Comparison of ENCODE assay signal across 9 cellular contexts in the genomic region with DNA sequence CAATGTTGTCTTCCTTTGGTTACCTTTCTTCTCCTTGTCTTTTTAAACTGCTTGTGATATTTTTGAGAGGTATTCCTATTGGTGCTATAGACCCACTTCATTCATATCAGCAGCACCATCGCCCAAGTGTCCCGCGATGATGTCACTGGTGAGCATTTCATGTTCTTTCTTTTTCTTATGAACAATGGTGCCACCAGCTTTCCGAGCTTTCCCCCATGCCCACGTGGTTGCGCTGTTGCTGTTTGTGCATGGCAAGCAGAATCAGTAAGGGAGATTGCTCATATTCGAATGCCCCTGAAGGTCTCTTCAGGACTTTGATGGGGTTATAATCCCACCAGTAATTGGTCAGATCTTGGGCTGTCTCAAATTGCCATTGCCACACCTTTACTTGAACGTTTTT.
DNase-seq lines count a peak whose midpoint lies in the region; ATAC-seq, FAIRE-seq and TF ChIP-seq lines count a peak whose summit lies in the region.
"Had no signal": no experiment of that assay in that cellular context is flagged by ENCODE, and none has a peak within 500 bp of the region (broad histone marks: within the 10 kb centered on the region; RNA-seq: fewer than 3 reads in every experiment).

No MANE protein-coding gene starts in this region.

- 37% methylated on average over 8 of the region's 8 CpGs for WGBS in HepG2 (ENCODE audit: low lambda C conversion rate)
- WGBS in gastroesophageal sphincter (ENCODE audit: low coverage in 1 of 2), 2 donors, result 9% methylated on average over 8 of the region's 8 CpGs; no CpG with 5 or more reads in 1 of the 2 donors

- intact Hi-C loops in HepG2 (cut with micrococcal nuclease; ENCODE audit: unreplicated experiment), result loop anchor here (5.0 kb wide), 1 partner anchor 328 kb away; no protein-coding TSS in a partner anchor

- TF ChIP-seq EP300 in HepG2 (IDR thresholded peaks at IDR 0.05; ENCODE audit: low read depth in 2 of 2, low read length in 2 of 2) (no peak), HepG2 (CRISPR knock-in tag; IDR thresholded peaks at IDR 0.05; ENCODE audit: borderline replicate concordance) (no peak), gastroesophageal sphincter (IDR thresholded peaks at IDR 0.05) (no peak)

- H3K27ac ChIP-seq in HepG2 (ENCODE audit: extremely low read length, insufficient read depth, low read length) (no peak overlapping the region), osteoblast (ENCODE audit: low read depth, low read length) (no peak overlapping the region), gastroesophageal sphincter (no peak overlapping the region)

- no peaks in the 10 kb centered on the region for H3K9me3 ChIP-seq in HepG2 (ENCODE audit: low read length)
- no peaks in the 10 kb centered on the region for H3K9me3 ChIP-seq in osteoblast (ENCODE audit: low read depth, low read length)
- no peaks in the 10 kb centered on the region for H3K9me3 ChIP-seq in gastroesophageal sphincter

- no peak for TF ChIP-seq RAD21 in HepG2 (CRISPR knock-in tag; IDR thresholded peaks at IDR 0.05)

- H3K4me1 ChIP-seq in HepG2 (ENCODE audit: insufficient read depth, low read length) (no peaks in the 10 kb centered on the region), osteoblast (ENCODE audit: insufficient read depth, low read length) (no peaks in the 10 kb centered on the region), gastroesophageal sphincter (no peaks in the 10 kb centered on the region)

- peak; percentile 51 for TF ChIP-seq CTCF in BJ (IDR thresholded peaks at IDR 0.05; ENCODE audit: insufficient read depth, low read depth, low read length)
- peak; percentile 42 for TF ChIP-seq CTCF in HepG2 (CRISPR knock-in tag; IDR thresholded peaks at IDR 0.05)
- TF ChIP-seq CTCF in osteoblast (IDR thresholded peaks at IDR 0.05; ENCODE audit: extremely low read depth, low read depth, low read length), result no peak
- no peak for TF ChIP-seq CTCF in gastroesophageal sphincter (IDR thresholded peaks at IDR 0.05)

- in situ Hi-C loops in HepG2 (cut with HindIII; ENCODE audit: extremely low pct_ligation_motif_present, low pct_unique_long_range_greater_than_20kb), result loop anchor here (10.0 to 25.0 kb wide), 2 partner anchors 145 to 858 kb away; no protein-coding TSS in a partner anchor

- H3K9me3 Mint-ChIP-seq in activated CD8-positive, alpha-beta T cell treated with anti-CD3 and anti-CD28 coated beads, Interleukin-2, amount 10 ng/mL, durations not matched to agents 7 days and 5 days (ENCODE audit: insufficient read depth), result peaks cover 1% of the 10 kb centered on the region
- H3K9me3 Mint-ChIP-seq: activated naive CD4-positive, alpha-beta T cell treated with anti-CD3 and anti-CD28 coated beads, Interleukin-2, amount 50 U/mL, for 72 hours had no signal

- no peaks in the 10 kb centered on the region for H3K27me3 Mint-ChIP-seq in activated CD8-positive, alpha-beta T cell treated with anti-CD3 and anti-CD28 coated beads, Interleukin-2, amount 10 ng/mL, durations not matched to agents 7 days and 5 days (ENCODE audit: low read depth)

- H3K4me1 Mint-ChIP-seq in activated CD8-positive, alpha-beta T cell treated with anti-CD3 and anti-CD28 coated beads, Interleukin-2, amount 10 ng/mL, durations not matched to agents 7 days and 5 days (ENCODE audit: low read depth), result peaks cover 3% of the 10 kb centered on the region

- H3K36me3 ChIP-seq in BJ (ENCODE audit: control insufficient read depth, insufficient read depth, low read length) (no peaks in the 10 kb centered on the region), HepG2 (replicated peaks in 1 of 2; ENCODE audit: control insufficient read depth in 1 of 2, insufficient read depth in 2 of 2, low read length in 2 of 2) (no peaks in the 10 kb centered on the region), osteoblast (ENCODE audit: insufficient read depth, low read length) (no peaks in the 10 kb centered on the region), gastroesophageal sphincter (no peaks in the 10 kb centered on the region)

- H3K4me3 Mint-ChIP-seq in activated CD8-positive, alpha-beta T cell treated with anti-CD3 and anti-CD28 coated beads, Interleukin-2, amount 10 ng/mL, durations not matched to agents 7 days and 5 days, result no peak overlapping the region

- no peak overlapping the region for H3K9ac ChIP-seq in HepG2 (ENCODE audit: insufficient read depth, low read depth, low read length)

- FAIRE-seq in HepG2 (lab: Jason Lieb, UNC), result no peak

- BruUV-seq in HepG2 (replicated peaks; lab: Mats Ljungman, UMichigan), result no TSS peak

- H3K36me3 Mint-ChIP-seq in activated CD8-positive, alpha-beta T cell treated with anti-CD3 and anti-CD28 coated beads, Interleukin-2, amount 10 ng/mL, durations not matched to agents 7 days and 5 days (ENCODE audit: low read depth), result no peaks in the 10 kb centered on the region
- H3K36me3 Mint-ChIP-seq: activated naive CD4-positive, alpha-beta T cell treated with anti-CD3 and anti-CD28 coated beads, Interleukin-2, amount 50 U/mL, for 72 hours had no signal

- H3K79me2 ChIP-seq in HepG2 (ENCODE audit: insufficient read depth, low read length) (no peaks in the 10 kb centered on the region), osteoblast (ENCODE audit: insufficient read depth, low read length) (no peaks in the 10 kb centered on the region)

- H2AFZ ChIP-seq in HepG2 (ENCODE audit: low read length), result no peak overlapping the region
- no peak overlapping the region for H2AFZ ChIP-seq in osteoblast (ENCODE audit: low read length)

- POLR2A ChIA-PET in BJ (lab: Charles Lee), result no interaction called here
- POLR2A ChIA-PET in activated CD8-positive, alpha-beta T cell treated with anti-CD3 and anti-CD28 coated beads, Interleukin-2, amount 10 ng/mL, durations not matched to agents 7 days and 5 days (lab: Charles Lee), result no interaction called here
- POLR2A ChIA-PET in HepG2 (lab: Yijun Ruan, JAX), result no interaction called here

- H4K20me1 ChIP-seq in HepG2 (ENCODE audit: insufficient read depth, low read length), result no peaks in the 10 kb centered on the region
- no peaks in the 10 kb centered on the region for H4K20me1 ChIP-seq in osteoblast (ENCODE audit: insufficient read depth, low read length)

- TF ChIP-seq POLR2A in HepG2 (IDR thresholded peaks at IDR 0.05; ENCODE audit: insufficient read depth in 1 of 2, low read depth in 2 of 2, low read length in 2 of 2) (no peak), gastroesophageal sphincter (IDR thresholded peaks at IDR 0.05) (no peak)

- no peak overlapping the region for H3K4me2 ChIP-seq in HepG2 (ENCODE audit: low read depth, low read length)
- H3K4me2 ChIP-seq in osteoblast (ENCODE audit: insufficient read depth, low read length), result no peak overlapping the region

- H3K4me3 ChIP-seq in BJ (ENCODE audit: low read depth, low read length), result no peak overlapping the region
- no peak overlapping the region for H3K4me3 ChIP-seq in HepG2 (replicated peaks in 1 of 3; ENCODE audit: insufficient read depth in 1 of 3, low read depth in 2 of 3, low read length in 3 of 3)
- no peak overlapping the region for H3K4me3 ChIP-seq in osteoblast (ENCODE audit: insufficient read depth, low read length)
- no peak overlapping the region for H3K4me3 ChIP-seq in gastroesophageal sphincter

- no peak for ATAC-seq in activated CD8-positive, alpha-beta T cell treated with anti-CD3 and anti-CD28 coated beads, Interleukin-2, amount 10 ng/mL, durations not matched to agents 7 days and 5 days
- ATAC-seq in HepG2, result no peak
- ATAC-seq in gastroesophageal sphincter, result no peak

- H3K27me3 ChIP-seq in BJ (ENCODE audit: control insufficient read depth, insufficient read depth, low read length) (no peaks in the 10 kb centered on the region), HepG2 (ENCODE audit: control insufficient read depth in 1 of 2, insufficient read depth in 2 of 2, low read length in 2 of 2) (no peaks in the 10 kb centered on the region), osteoblast (ENCODE audit: insufficient read depth, low read length) (no peaks in the 10 kb centered on the region), gastroesophageal sphincter (no peaks in the 10 kb centered on the region)

- CTCF ChIA-PET in BJ (lab: Yijun Ruan, JAX), result interaction anchor here (3.9 kb wide), 1 partner anchor 143 kb away, joined by 26 read pairs; no protein-coding TSS in a partner anchor
- CTCF ChIA-PET in activated CD8-positive, alpha-beta T cell treated with anti-CD3 and anti-CD28 coated beads, Interleukin-2, amount 10 ng/mL, durations not matched to agents 7 days and 5 days (lab: Charles Lee), result interaction anchor here (1.0 kb wide), 1 partner anchor 142 kb away, joined by 5 read pairs; no protein-coding TSS in a partner anchor
- CTCF ChIA-PET in HepG2 (lab: Yijun Ruan, JAX; ENCODE audit: low intra/inter-chr PET ratio, low total read pairs), result interaction anchor here (0.7 kb wide), 1 partner anchor 142 kb away, joined by 3 read pairs; no protein-coding TSS in a partner anchor

- no peak for DNase-seq in BJ (ENCODE audit: low read depth)
- DNase-seq in HCEC 1CT, result peak; percentile 45
- peak; percentile 54 for DNase-seq in activated CD8-positive, alpha-beta T cell treated with anti-CD3 and anti-CD28 coated beads, Interleukin-2, amount 10 ng/mL, durations not matched to agents 7 days and 5 days
- DNase-seq in HepG2 (ENCODE audit: low spot score), result peak; percentile 10
- no peak for DNase-seq in osteoblast (ENCODE audit: insufficient read length, low spot score, missing footprints)
- no peak for DNase-seq in NCI-H187 (lab: John Stamatoyannopoulos, UW)
- no peak for DNase-seq in iPS-NIHi7 (ENCODE audit: extremely low spot score)

- no peak overlapping the region for H3K27ac Mint-ChIP-seq in activated CD8-positive, alpha-beta T cell treated with anti-CD3 and anti-CD28 coated beads, Interleukin-2, amount 10 ng/mL, durations not matched to agents 7 days and 5 days
- H3K27ac Mint-ChIP-seq: activated naive CD4-positive, alpha-beta T cell treated with anti-CD3 and anti-CD28 coated beads, Interleukin-2, amount 50 U/mL, for 72 hours had no signal

TF ChIP-seq in HepG2, 621 proteins besides CTCF, POLR2A, EP300 and RAD21:
- TF ChIP-seq STAG1 (CRISPR knock-in tag; IDR thresholded peaks at IDR 0.05) (peak; percentile 54), ZNF451 (CRISPR knock-in tag; IDR thresholded peaks at IDR 0.05) (no peak)

Comparison
In these comparisons a context has a peak if more than half of its experiments do, and no peak if none do; other contexts are left out.
1. DNase-seq: peak in HCEC 1CT (single experiment), activated CD8-positive, alpha-beta T cell treated with anti-CD3 and anti-CD28 coated beads, Interleukin-2, amount 10 ng/mL, durations not matched to agents 7 days and 5 days (single experiment) and HepG2 (single experiment); none in BJ (single experiment), osteoblast (single experiment), NCI-H187 (0 of 2) and iPS-NIHi7 (single experiment).
2. CTCF ChIP-seq: peak in BJ (single experiment) and HepG2 (single experiment); none in osteoblast (single experiment) and gastroesophageal sphincter (0 of 4).